Comparison of ENCODE assay signal across 22 cellular contexts in the genomic region with DNA sequence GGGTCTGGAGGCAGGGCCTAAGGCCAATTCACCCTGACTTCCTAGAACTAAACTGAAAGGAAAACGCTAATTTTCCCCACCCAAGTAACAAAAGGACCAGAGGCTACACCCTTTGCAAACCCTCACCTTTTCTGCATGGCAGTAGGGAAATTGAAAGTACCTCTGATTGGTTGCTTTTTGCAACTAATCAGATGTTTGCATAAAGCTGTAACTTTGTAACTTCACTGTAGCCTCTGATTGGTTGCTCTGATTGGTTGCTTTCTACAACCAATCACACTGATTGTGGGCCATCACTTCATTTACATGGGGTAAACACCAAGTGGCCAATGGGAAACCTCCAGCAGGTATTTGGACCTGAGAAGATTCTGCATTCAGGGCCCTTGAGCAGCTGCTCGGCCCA. TPM values are rescaled to one million over a fixed set of nuclear protein-coding genes. Genes with fewer than 3 reads are reported as not detected.
DNase-seq lines count a peak whose midpoint lies in the region; ATAC-seq and TF ChIP-seq lines count a peak whose summit lies in the region.
"Had no signal": no experiment of that assay in that cellular context is flagged by ENCODE, and none has a peak within 500 bp of the region (broad histone marks: within the 10 kb centered on the region; RNA-seq: fewer than 3 reads in every experiment).

No MANE protein-coding gene starts in this region.

- H3K4me1 ChIP-seq in OCI-LY1 (ENCODE audit: insufficient read depth, low read length, severe bottlenecking) = peaks cover 14% of the 10 kb centered on the region
- H3K4me1 ChIP-seq: HAP-1, tibial nerve had no signal

- intact Hi-C loops in Calu3 (cut with micrococcal nuclease; ENCODE audit: unreplicated experiment) = no loop called here

- CTCF ChIA-PET in Calu3 (lab: Charles Lee) = interaction anchor here (1.5 kb wide), 1 partner anchor 23 kb away, joined by 4 read pairs; the partner anchor contains the start of gene TRAPPC12

- H3K4me3 ChIP-seq in OCI-LY1 (ENCODE audit: low read depth, low read length, poor library complexity, severe bottlenecking) = no peak overlapping the region
- H3K4me3 ChIP-seq: HAP-1, lung, ovary, tibial nerve had no signal

- H3K9me3 ChIP-seq in OCI-LY1 (ENCODE audit: low read length) = no peaks in the 10 kb centered on the region
- H3K9me3 ChIP-seq: BE2C, HAP-1, ovary had no signal

- H3K4me3 Mint-ChIP-seq in Calu3 (ENCODE audit: low read depth, unreplicated experiment) = peak overlapping the region; percentile 56
- H3K4me3 Mint-ChIP-seq: effector memory CD8-positive, alpha-beta T cell; stimulated activated naive CD8-positive, alpha-beta T cell treated with anti-CD3 and anti-CD28 coated beads, Interleukin-15, Interleukin-2, amounts not matched to agents 100 ng/mL and 50 ng/mL, for 24 hours had no signal

- ATAC-seq in esophagus mucosa (peak; percentile 29), GM21528 (IDR thresholded peaks at IDR 0.05; ENCODE audit: low FRiP score, unreplicated experiment) (no peak)
- ATAC-seq: effector memory CD8-positive, alpha-beta T cell; SK-N-SH treated with all-trans-retinoic acid at 6 μM for 48 hours had no signal

- no TSS peak for BruUV-seq in Calu3 (replicated peaks; lab: Mats Ljungman, UMichigan)

- no peak overlapping the region for H2AFZ ChIP-seq in OCI-LY1 (ENCODE audit: low read length)

- no peak overlapping the region for H3K4me2 ChIP-seq in OCI-LY1 (ENCODE audit: low read length)

- H3K9me3 Mint-ChIP-seq in Calu3 (ENCODE audit: low read depth, unreplicated experiment) = no peaks in the 10 kb centered on the region

- H3K9ac ChIP-seq in OCI-LY1 (ENCODE audit: low read length) = no peak overlapping the region

- peaks cover 33% of the 10 kb centered on the region for H3K36me3 ChIP-seq in OCI-LY1 (ENCODE audit: insufficient read depth, low read length)
- H3K36me3 ChIP-seq: ovary had no signal

- peaks cover 18% of the 10 kb centered on the region for H3K79me2 ChIP-seq in OCI-LY1 (ENCODE audit: insufficient read depth, low read length)

- DNase-seq in Calu3 = peak; percentile 3
- DNase-seq in renal cortical epithelial cell (ENCODE audit: low read depth) = peak; percentile 68
- no peak for DNase-seq in LoVo (ENCODE audit: low spot score)
- no peak for DNase-seq in activated T-cell treated with anti-CD3 and anti-CD28 coated beads for 4 hours
- DNase-seq: activated CD4-positive, alpha-beta T cell treated with anti-CD3 and anti-CD28 coated beads for 1 hour; activated CD8-positive, alpha-beta memory T cell treated with anti-CD3 and anti-CD28 coated beads, Interleukin-2, amount 50 U/mL, for 4 hours; activated naive CD4-positive, alpha-beta T cell; BE2C; effector memory CD8-positive, alpha-beta T cell; NCI-H1694 treated with DMSO at 0.1 percent for 48 hours; NCI-H446; ovary; stimulated activated CD4-positive, alpha-beta T cell treated with anti-CD3 and anti-CD28 coated beads, Interleukin-2, amount 100 ng/mL, for 24 hours; T-helper 9 cell had no signal

- no peaks in the 10 kb centered on the region for H3F3A ChIP-seq in OCI-LY1 (ENCODE audit: insufficient read depth, low read length)

- H3K27ac Mint-ChIP-seq in Calu3 (ENCODE audit: unreplicated experiment) = peak overlapping the region; percentile 84
- H3K27ac Mint-ChIP-seq: stimulated activated naive CD8-positive, alpha-beta T cell treated with anti-CD3 and anti-CD28 coated beads, Interleukin-15, Interleukin-2, amounts not matched to agents 100 ng/mL and 50 ng/mL, for 24 hours had no signal

- H3K4me1 Mint-ChIP-seq in Calu3 (ENCODE audit: low read depth, unreplicated experiment) = peaks cover 25% of the 10 kb centered on the region

- no peaks in the 10 kb centered on the region for H3K9me2 ChIP-seq in OCI-LY1 (ENCODE audit: low read depth, low read length)

- peak overlapping the region; percentile 35 for H3K27ac ChIP-seq in OCI-LY1 (ENCODE audit: low read depth, low read length, poor library complexity, severe bottlenecking)
- H3K27ac ChIP-seq: ovary, tibial nerve had no signal

- H4K20me1 ChIP-seq in OCI-LY1 (ENCODE audit: insufficient read depth, low read length) = no peaks in the 10 kb centered on the region

- H3K27me3 Mint-ChIP-seq in Calu3 (ENCODE audit: unreplicated experiment) = no peaks in the 10 kb centered on the region
- H3K27me3 Mint-ChIP-seq: effector memory CD8-positive, alpha-beta T cell; stimulated activated naive CD8-positive, alpha-beta T cell treated with anti-CD3 and anti-CD28 coated beads, Interleukin-15, Interleukin-2, amounts not matched to agents 100 ng/mL and 50 ng/mL, for 24 hours had no signal

- H3K36me3 Mint-ChIP-seq in Calu3 (ENCODE audit: insufficient read depth, unreplicated experiment) = peaks cover 20% of the 10 kb centered on the region

- TF ChIP-seq CTCF in Calu3 (IDR thresholded peaks at IDR 0.05; ENCODE audit: unreplicated experiment) (no peak), OCI-LY1 (IDR thresholded peaks at IDR 0.05; ENCODE audit: low read length) (no peak)

- no peaks in the 10 kb centered on the region for H3K27me3 ChIP-seq in OCI-LY1 (ENCODE audit: insufficient read depth, low read length)
- H3K27me3 ChIP-seq: BE2C, ovary, tibial nerve had no signal

RNA-seq across cellular contexts. Expression of gene EIPR1, which starts 20.8 kb away (rescaled TPM):
- 31.7 and 34.4 TPM in 2 replicates for total RNA-seq in Calu3 (2022)
- total RNA-seq in esophagus mucosa = 25.9 TPM
- total RNA-seq in renal cortical epithelial cell = 43.3 and 70.8 TPM in 2 replicates

RNA-seq across cellular contexts. Expression of gene TRAPPC12, which starts 22.7 kb away (rescaled TPM):
- total RNA-seq in Calu3 (2022) (77.0 and 88.5 TPM in 2 replicates), esophagus mucosa (61.7 TPM), renal cortical epithelial cell (37.3 and 47.2 TPM in 2 replicates)

Comparison
In these comparisons a context has a peak if more than half of its experiments do, and no peak if none do; other contexts are left out.
1. DNase-seq: peak in Calu3 (single experiment) and renal cortical epithelial cell (single experiment); none in LoVo (single experiment) and activated T-cell treated with anti-CD3 and anti-CD28 coated beads for 4 hours (single experiment).